ENCODE assay signal across 33 cellular contexts in the genomic region with DNA sequence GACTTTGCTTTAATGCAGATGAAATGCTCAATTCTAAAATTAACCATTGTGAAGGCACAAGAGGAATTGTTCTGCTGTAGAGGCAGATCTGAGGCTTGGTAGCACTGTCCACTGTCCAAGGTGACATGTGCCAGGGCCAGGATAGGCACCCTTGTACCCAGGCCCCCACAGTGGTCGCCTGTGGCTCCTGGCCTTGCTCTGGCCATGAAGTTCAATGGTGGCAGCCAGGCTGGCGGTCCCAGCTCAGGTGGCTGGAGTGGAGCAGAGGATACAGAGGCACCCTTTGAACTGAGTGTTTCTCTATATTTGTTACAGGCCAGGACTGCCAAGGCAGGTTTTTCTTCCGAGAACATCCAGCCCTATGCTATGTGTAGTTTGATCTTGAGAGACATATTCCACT.
"Had no signal": no experiment of that assay in that cellular context is flagged by ENCODE, and none has a peak within 500 bp of the region (broad histone marks: within the 10 kb centered on the region; RNA-seq: fewer than 3 reads in every experiment).

No MANE protein-coding gene starts in this region.

- H3K4me1 Mint-ChIP-seq: endodermal cell; memory B cell; naive B cell; neural crest cell; stimulated activated effector memory CD8-positive, alpha-beta T cell treated with anti-CD3 and anti-CD28 coated beads, Interleukin-12 subunit alpha, Interleukin-12 subunit beta, amount 100 ng/mL, for 72 hours had no signal

- H3K36me3 ChIP-seq: colonic mucosa, esophagus muscularis mucosa, gastroesophageal sphincter, heart left ventricle, lower lobe of right lung, right atrium auricular region, sigmoid colon, tibial artery, upper lobe of left lung had no signal

- H3K27me3 ChIP-seq: colonic mucosa, esophagus muscularis mucosa, foreskin keratinocyte, gastroesophageal sphincter, heart left ventricle, right atrium auricular region, sigmoid colon, testis, tibial artery, upper lobe of left lung had no signal

- H2AFZ ChIP-seq: parathyroid adenoma had no signal

- H3K4me1 ChIP-seq: colonic mucosa, esophagus muscularis mucosa, gastroesophageal sphincter, lower lobe of right lung, parathyroid adenoma, right atrium auricular region, testis had no signal

- H3K9ac ChIP-seq: parathyroid adenoma had no signal

- H3K27ac Mint-ChIP-seq: dendritic cell treated with granulocyte-macrophage colony-stimulating factor and Interleukin-4, amounts not matched to agents 40 ng/mL and 50 ng/mL, for 4 days; endodermal cell; immature natural killer cell; memory B cell; naive B cell; natural killer cell treated with Interleukin-12 subunit alpha and Interleukin-12 subunit beta and Interleukin-15 and Interleukin-18, amount 100 ng/mL, for 72 hours; progenitor cell of endocrine pancreas; stimulated activated effector memory CD8-positive, alpha-beta T cell treated with anti-CD3 and anti-CD28 coated beads, Interleukin-12 subunit alpha, Interleukin-12 subunit beta, amount 100 ng/mL, for 72 hours had no signal

- H3K27ac ChIP-seq: colonic mucosa, esophagus muscularis mucosa, foreskin keratinocyte, gastroesophageal sphincter, heart left ventricle, lower lobe of right lung, parathyroid adenoma, right atrium auricular region, sigmoid colon, testis, tibial artery, upper lobe of left lung had no signal

- H3K4me3 ChIP-seq: colonic mucosa, esophagus muscularis mucosa, gastroesophageal sphincter, heart left ventricle, lower lobe of right lung, mucosa of descending colon, right atrium auricular region, sigmoid colon, testis, tibial artery, upper lobe of left lung had no signal

- DNase-seq: colonic mucosa; effector CD8-positive, alpha-beta T cell; endodermal cell; heart left ventricle; hypothalamus; immature natural killer cell; islet precursor cell; kidney glomerular epithelial cell; left colon; left ventricle myocardium superior; lower lobe of right lung; mucosa of descending colon; naive B cell; sigmoid colon; stimulated activated CD4-positive, alpha-beta T cell treated with anti-CD3 and anti-CD28 coated beads, Interleukin-2, amount 100 ng/mL, for 24 hours; stimulated activated CD4-positive, alpha-beta T cell treated with anti-CD3 and anti-CD28 coated beads, Interleukin-4, amount 100 ng/mL, for 24 hours; stimulated activated naive CD8-positive, alpha-beta T cell treated with anti-CD3 and anti-CD28 coated beads, Interleukin-15, Interleukin-2, amounts not matched to agents 100 U/mL and 50 U/mL, for 24 hours; substantia nigra; testis; tibial artery had no signal

- H3K79me2 ChIP-seq: parathyroid adenoma had no signal

- H3K4me3 Mint-ChIP-seq: dendritic cell treated with granulocyte-macrophage colony-stimulating factor and Interleukin-4, amounts not matched to agents 40 ng/mL and 50 ng/mL, for 4 days; endodermal cell; immature natural killer cell; memory B cell; mesothelial cell of epicardium; naive B cell; natural killer cell treated with Interleukin-12 subunit alpha and Interleukin-12 subunit beta and Interleukin-15 and Interleukin-18, amount 100 ng/mL, for 72 hours; neural crest cell; stimulated activated effector memory CD8-positive, alpha-beta T cell treated with anti-CD3 and anti-CD28 coated beads, Interleukin-12 subunit alpha, Interleukin-12 subunit beta, amount 100 ng/mL, for 72 hours had no signal

- ATAC-seq: foreskin keratinocyte; gastroesophageal sphincter; heart left ventricle; left ventricle myocardium superior; natural killer cell treated with Interleukin-12 subunit alpha and Interleukin-12 subunit beta and Interleukin-15 and Interleukin-18, amount 100 ng/mL, for 72 hours; stimulated activated effector memory CD8-positive, alpha-beta T cell treated with anti-CD3 and anti-CD28 coated beads, Interleukin-12 subunit alpha, Interleukin-12 subunit beta, amount 100 ng/mL, for 72 hours; stimulated activated naive CD8-positive, alpha-beta T cell treated with anti-CD3 and anti-CD28 coated beads, Interleukin-15, Interleukin-2, amounts not matched to agents 100 U/mL and 50 U/mL, for 24 hours had no signal

- H3K9me3 ChIP-seq: colonic mucosa, esophagus muscularis mucosa, gastroesophageal sphincter, heart left ventricle, lower lobe of right lung, mucosa of descending colon, right atrium auricular region, sigmoid colon, testis, tibial artery, upper lobe of left lung had no signal

- H3K27me3 Mint-ChIP-seq: dendritic cell treated with granulocyte-macrophage colony-stimulating factor and Interleukin-4, amounts not matched to agents 40 ng/mL and 50 ng/mL, for 4 days; memory B cell; naive B cell; natural killer cell treated with Interleukin-12 subunit alpha and Interleukin-12 subunit beta and Interleukin-15 and Interleukin-18, amount 100 ng/mL, for 72 hours; progenitor cell of endocrine pancreas had no signal

- H3K36me3 Mint-ChIP-seq: memory B cell; mesothelial cell of epicardium; naive B cell; natural killer cell treated with Interleukin-12 subunit alpha and Interleukin-12 subunit beta and Interleukin-15 and Interleukin-18, amount 100 ng/mL, for 72 hours; stimulated activated effector memory CD8-positive, alpha-beta T cell treated with anti-CD3 and anti-CD28 coated beads, Interleukin-12 subunit alpha, Interleukin-12 subunit beta, amount 100 ng/mL, for 72 hours had no signal
